7 cellular contexts compared by ENCODE assay signal in the genomic region with DNA sequence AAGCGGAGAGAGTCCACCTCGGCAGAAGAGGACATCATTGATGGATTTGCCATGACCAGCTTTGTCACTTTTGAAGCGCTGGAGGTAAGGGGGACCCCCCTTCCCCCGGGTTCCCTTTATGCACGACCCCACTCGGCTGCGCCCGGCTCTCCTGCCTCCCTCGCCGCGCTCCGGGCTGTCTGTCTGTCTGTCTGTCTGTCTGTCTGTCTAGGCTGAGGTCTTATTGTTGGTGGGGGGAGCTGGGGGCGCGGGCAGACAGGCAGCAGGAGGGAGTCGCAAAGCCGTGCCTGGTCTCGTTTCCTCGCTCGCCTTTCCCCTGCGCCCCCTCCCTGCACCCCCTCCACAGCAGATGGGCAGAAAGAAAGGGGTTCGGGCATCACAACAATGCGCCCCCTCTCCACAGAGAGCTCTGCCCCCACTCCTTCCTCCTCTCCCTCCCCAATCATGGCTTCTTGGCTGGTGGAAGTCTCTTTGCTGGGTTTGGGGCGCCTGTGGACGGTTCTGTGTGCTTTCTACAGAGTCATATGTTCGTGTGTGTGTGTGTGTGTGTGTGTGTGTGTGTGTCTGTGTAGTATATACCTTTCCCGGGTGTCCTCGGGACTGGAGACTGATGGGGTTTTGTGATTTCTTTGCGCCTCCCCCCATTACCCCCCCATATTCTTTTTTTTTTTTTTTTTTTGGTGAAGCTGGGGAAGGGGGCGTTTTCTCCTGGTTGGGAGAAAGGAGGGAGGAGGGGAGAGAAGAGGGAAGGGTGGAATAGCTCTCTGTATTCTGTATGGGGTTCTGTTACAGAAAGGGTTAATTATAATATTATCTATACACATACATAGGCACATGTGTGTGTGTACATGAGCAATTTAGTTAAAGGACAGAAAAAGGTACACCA. TPM values are rescaled to one million over a fixed set of nuclear protein-coding genes. Genes with fewer than 3 reads are reported as not detected.
DNase-seq lines count a peak whose midpoint lies in the region; TF ChIP-seq lines count a peak whose summit lies in the region.

No MANE protein-coding gene starts in this region.

- POLR2A ChIA-PET in GM10248 (lab: Yijun Ruan, JAX), result interaction anchor here (0.7 kb wide), 1 partner anchor 75 kb away, joined by 3 read pairs; no protein-coding TSS in a partner anchor

- CTCF ChIA-PET in GM10248 (lab: Yijun Ruan, JAX), result interaction anchor here (0.7 to 2.2 kb wide), 2 partner anchors 17 to 66 kb away, joined by 3 to 5 read pairs; no protein-coding TSS in a partner anchor

- H3K4me3 ChIP-seq in fibroblast of villous mesenchyme (ENCODE audit: low read depth, low read length) (peak overlapping the region; percentile 70), sigmoid colon (peak overlapping the region; percentile 68 to 90 (median 90))

- no peak for TF ChIP-seq EP300 in sigmoid colon (IDR thresholded peaks at IDR 0.05)

- peaks cover 0 to 55% (median 43%) of the 10 kb centered on the region in 4 donors for H3K4me1 ChIP-seq in sigmoid colon

- H3K27ac ChIP-seq in sigmoid colon, result peak overlapping the region; percentile 90 to 92 (median 91)

- DNase-seq in GM10248 (ENCODE audit: extremely low spot score) (peak; percentile 27), NCI-H2171 (lab: John Stamatoyannopoulos, UW) (peak; percentile 42), fibroblast of villous mesenchyme (ENCODE audit: low read depth) (no peak), sigmoid colon (no peak), inferior parietal cortex (ENCODE audit: extremely low spot score) (no peak), amniotic stem cell (lab: John Stamatoyannopoulos, UW) (no peak), pons (ENCODE audit: low spot score) (no peak)

- no peaks in the 10 kb centered on the region for H3K27me3 ChIP-seq in sigmoid colon

- no peak for TF ChIP-seq POLR2A in sigmoid colon (IDR thresholded peaks at IDR 0.05)

- 0 to 4% methylated on average over 29 of the region's 29 CpGs for WGBS in sigmoid colon, 2 donors

- H3K36me3 ChIP-seq in sigmoid colon, result no peaks in the 10 kb centered on the region

- no peaks in the 10 kb centered on the region for H3K9me3 ChIP-seq in sigmoid colon

- TF ChIP-seq CTCF in GM10248 (IDR thresholded peaks at IDR 0.05; ENCODE audit: control extremely low read depth, extremely low read depth, low read depth, missing control alignments), result no peak
- TF ChIP-seq CTCF in fibroblast of villous mesenchyme (IDR thresholded peaks at IDR 0.05; ENCODE audit: insufficient read depth, low read depth, low read length), result no peak
- TF ChIP-seq CTCF in sigmoid colon (IDR thresholded peaks at IDR 0.05), result no peak

- intact Hi-C loops in sigmoid colon (cut with DNase I), result loop anchor here (2.0 to 10.0 kb wide), 4 partner anchors 172 to 421 kb away; no protein-coding TSS in a partner anchor

RNA-seq across cellular contexts. Expression of gene AUTS2, which starts 1.8 kb away (rescaled TPM):
- total RNA-seq in fibroblast of villous mesenchyme (3.9 and 7.1 TPM in 2 replicates), sigmoid colon (10 to 100 TPM; 25.5 to 55.7 (median 38.4) TPM)
- 10 to 100 TPM in 1 of 3 donors, 1 to 10 TPM in 2; 3.6 to 11.8 (median 5.1) TPM for polyA plus RNA-seq in sigmoid colon

Comparison
In these comparisons a context has a peak if more than half of its experiments do, and no peak if none do; other contexts are left out.
1. DNase-seq: peak in GM10248 (single experiment) and NCI-H2171 (single experiment); none in fibroblast of villous mesenchyme (single experiment), sigmoid colon (single experiment), inferior parietal cortex (single experiment), amniotic stem cell (single experiment) and pons (single experiment).